In the genomic region with DNA sequence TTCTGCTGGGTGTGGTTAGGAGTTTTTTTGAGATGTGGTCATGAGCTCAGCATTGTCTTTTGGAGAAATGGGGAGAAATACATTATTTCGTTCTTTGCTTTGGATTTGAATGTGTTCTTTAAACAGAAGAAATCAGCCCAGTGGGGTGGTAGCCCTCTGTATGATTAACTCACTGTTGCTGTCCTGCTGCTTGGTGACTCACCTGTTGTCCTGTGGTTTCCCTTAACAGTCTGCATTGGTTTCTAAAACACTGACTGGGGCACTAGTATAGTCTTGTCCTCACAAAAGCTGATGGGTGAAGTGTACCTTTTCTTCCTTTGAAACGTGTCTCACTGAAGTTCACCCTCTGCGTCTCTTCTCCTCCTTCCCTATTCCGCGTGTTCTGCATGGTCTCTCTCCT, we compare ENCODE assay signal across 13 cellular contexts.
A peak's percentile ranks its signal among the peaks of the same experiment; 100 is the strongest.
DNase-seq lines count a peak whose midpoint lies in the region; ATAC-seq, FAIRE-seq and TF ChIP-seq lines count a peak whose summit lies in the region.
"Had no signal": no experiment of that assay in that cellular context is flagged by ENCODE, and none has a peak within 500 bp of the region (broad histone marks: within the 10 kb centered on the region; RNA-seq: fewer than 3 reads in every experiment).

No MANE protein-coding gene starts in this region.

- TF ChIP-seq EP300 in GM12878 (IDR thresholded peaks at IDR 0.05; ENCODE audit: borderline replicate concordance in 1 of 2, control insufficient read depth in 1 of 2, low read depth in 2 of 2, low read length in 2 of 2), result no peak

- H3K79me1 ChIP-seq in trophoblast cell (ENCODE audit: low read length), result no peaks in the 10 kb centered on the region

- BruUV-seq in GM12878 (replicated peaks; lab: Mats Ljungman, UMichigan), result no TSS peak

- H3K9me3 ChIP-seq in GM12878 (replicated peaks; ENCODE audit: control insufficient read depth, insufficient read depth, low read length) (no peaks in the 10 kb centered on the region), trophoblast cell (ENCODE audit: insufficient read depth, low read depth, low read length) (no peaks in the 10 kb centered on the region)
- H3K9me3 ChIP-seq: A549, upper lobe of left lung had no signal

- no peak overlapping the region for H2AK5ac ChIP-seq in trophoblast cell (ENCODE audit: low read length)

- H2BK120ac ChIP-seq in trophoblast cell (ENCODE audit: insufficient read depth, low read length, poor library complexity), result no peak overlapping the region

- H3K14ac ChIP-seq in trophoblast cell (ENCODE audit: low read length), result no peak overlapping the region

- H3K79me2 ChIP-seq in GM12878 (ENCODE audit: control insufficient read depth, insufficient read depth, low read length) (no peaks in the 10 kb centered on the region), trophoblast cell (ENCODE audit: control insufficient read depth, insufficient read depth, low read length, poor library complexity) (no peaks in the 10 kb centered on the region)

- in situ Hi-C loops in GM12878 (cut with MboI), result no loop called here

- H3K4me3 ChIP-seq in GM12878, result no peak overlapping the region
- no peak overlapping the region for H3K4me3 ChIP-seq in trophoblast cell (ENCODE audit: low read depth, low read length)
- H3K4me3 ChIP-seq: A549, upper lobe of left lung had no signal

- TF ChIP-seq RAD21 in GM12878 (IDR thresholded peaks at IDR 0.05; ENCODE audit: insufficient read depth, low read depth, low read length), result no peak

- no peak overlapping the region for H2AFZ ChIP-seq in GM12878 (ENCODE audit: control insufficient read depth, low read depth, low read length)
- H2AFZ ChIP-seq in trophoblast cell (ENCODE audit: insufficient read depth, low read length, poor library complexity), result no peak overlapping the region

- H3K27me3 ChIP-seq in GM12878 (replicated peaks in 1 of 2; ENCODE audit: control insufficient read depth in 2 of 2, insufficient read depth in 2 of 2, low read length in 1 of 2) (no peaks in the 10 kb centered on the region), trophoblast cell (ENCODE audit: insufficient read depth, low read length) (no peaks in the 10 kb centered on the region)
- H3K27me3 ChIP-seq: upper lobe of left lung had no signal

- H3K23ac ChIP-seq in trophoblast cell (ENCODE audit: low read length), result peak overlapping the region; percentile 66

- RAD21 ChIA-PET in GM12878 (lab: Charles Lee; ENCODE audit: unreplicated experiment), result interaction anchor here (2.5 kb wide), 1 partner anchor 64 kb away, joined by 6 read pairs; no protein-coding TSS in a partner anchor

- H2BK5ac ChIP-seq in trophoblast cell (ENCODE audit: low read depth, low read length, poor library complexity), result no peak overlapping the region

- no peak overlapping the region for H3K4me2 ChIP-seq in GM12878 (ENCODE audit: control insufficient read depth, insufficient read depth)
- no peak overlapping the region for H3K4me2 ChIP-seq in trophoblast cell (ENCODE audit: low read length)
- H3K4me2 ChIP-seq: A549 had no signal

- no peak for FAIRE-seq in GM12878 (lab: Jason Lieb, UNC)
- FAIRE-seq: A549, endometrium had no signal

- TF ChIP-seq POLR2A in GM12878 (IDR thresholded peaks at IDR 0.05; ENCODE audit: low read depth, low read length), result no peak

- peak; percentile 19 for DNase-seq in NK-92 treated with Interleukin-12 subunit alpha and Interleukin-12 subunit beta, amount 100 ng/mL, for 24 hours (lab: John Stamatoyannopoulos, UW)
- no peak for DNase-seq in NK-92 (lab: John Stamatoyannopoulos, UW; ENCODE audit: unreplicated experiment)
- no peak for DNase-seq in GM12878 (ENCODE audit: low read depth, low spot score)
- no peak for DNase-seq in trophoblast cell
- no peak for DNase-seq in GDM1 (lab: John Stamatoyannopoulos, UW)
- no peak for DNase-seq in NCI-H1436 treated with DMSO at 0.1 percent for 48 hours (lab: John Stamatoyannopoulos, UW)
- DNase-seq in GM19240 (ENCODE audit: insufficient read length, low spot score), result no peak
- DNase-seq: activated CD4-positive, alpha-beta memory T cell treated with anti-CD3 and anti-CD28 coated beads for 36 hours; right cardiac atrium; upper lobe of left lung had no signal

- H3K27ac ChIP-seq in GM12878 (ENCODE audit: control insufficient read depth, insufficient read depth) (no peak overlapping the region), trophoblast cell (ENCODE audit: low read depth, low read length) (no peak overlapping the region)
- H3K27ac ChIP-seq: A549 had no signal

- H3K36me3 ChIP-seq in GM12878 (ENCODE audit: control insufficient read depth in 2 of 2, insufficient read depth in 2 of 2, low read length in 1 of 2) (peaks cover 0 to 3% of the 10 kb centered on the region in 2 experiments; a peak in 3 of 4 replicates), trophoblast cell (ENCODE audit: control insufficient read depth in 1 of 2, insufficient read depth in 2 of 2, low read length in 2 of 2) (peaks cover 19 to 22% of the 10 kb centered on the region in 2 experiments)

- no peak overlapping the region for H4K12ac ChIP-seq in trophoblast cell (ENCODE audit: low read depth, low read length)

- CTCF ChIA-PET in GM12878 (lab: Yijun Ruan, JAX), result no interaction called here

- no peak overlapping the region for H4K91ac ChIP-seq in trophoblast cell (ENCODE audit: low read depth, low read length)

- no peaks in the 10 kb centered on the region for H4K20me1 ChIP-seq in GM12878 (ENCODE audit: control insufficient read depth, insufficient read depth)

- H2BK12ac ChIP-seq in trophoblast cell (ENCODE audit: low read length), result no peak overlapping the region

- no peak overlapping the region for H3K18ac ChIP-seq in trophoblast cell (ENCODE audit: low read length)

- intact Hi-C loops in GM12878 (cut with micrococcal nuclease; ENCODE audit: unreplicated experiment), result loop anchor here (10.0 kb wide), 1 partner anchor 409 kb away; no protein-coding TSS in a partner anchor

- H3K9ac ChIP-seq in GM12878 (ENCODE audit: control insufficient read depth, insufficient read depth, low read length), result no peak overlapping the region
- H3K9ac ChIP-seq in trophoblast cell (ENCODE audit: low read length), result no peak overlapping the region

- H3K4me1 ChIP-seq in GM12878 (ENCODE audit: control insufficient read depth, insufficient read depth, low read length) (no peaks in the 10 kb centered on the region), trophoblast cell (ENCODE audit: control insufficient read depth in 1 of 2, insufficient read depth in 2 of 2, low read length in 2 of 2) (peaks cover 0 to 2% of the 10 kb centered on the region in 2 experiments)

- H3K4ac ChIP-seq in trophoblast cell (ENCODE audit: low read depth, low read length), result no peak overlapping the region

- POLR2A ChIA-PET in GM12878 (lab: Charles Lee), result interaction anchor here (0.9 kb wide), 1 partner anchor 19 kb away, joined by 5 read pairs; no protein-coding TSS in a partner anchor

- peak; percentile 88 for ATAC-seq in HG03159 (IDR thresholded peaks at IDR 0.05; ENCODE audit: unreplicated experiment)
- peak; percentile 68 for ATAC-seq in GM12878
- ATAC-seq: right cardiac atrium had no signal

- no peak for TF ChIP-seq CTCF in GM12878 (IDR thresholded peaks at IDR 0.05 in 2 of 3, conservative IDR thresholded peaks at IDR 0.05 in 1 of 3; ENCODE audit: control insufficient read depth in 2 of 3, extremely low read depth in 1 of 3, insufficient read depth in 1 of 3, low read depth in 3 of 3, low read length in 3 of 3)

- SMC1A ChIA-PET in GM12878 (lab: Charles Lee; ENCODE audit: uncharacterized antibody, unreplicated experiment), result interaction anchor here (1.4 to 1.8 kb wide), 3 partner anchors 13 to 49 kb away, joined by 3 to 5 read pairs (median 4); no protein-coding TSS in a partner anchor

- 73% methylated on average over 5 of the region's 5 CpGs for WGBS in GM12878 (ENCODE audit: insufficient coverage, insufficient replicate concordance, low lambda C conversion rate, missing lambda C conversion rate)
- WGBS in trophoblast cell (ENCODE audit: extremely low coverage, insufficient coverage, insufficient read length), result no CpG with 5 or more reads among the region's 5 CpGs

- no peak overlapping the region for H4K8ac ChIP-seq in trophoblast cell (ENCODE audit: low read depth, low read length)

TF ChIP-seq in GM12878, 131 proteins besides CTCF, POLR2A, EP300 and RAD21 (continues in another document):
- TF ChIP-seq, protein P1, sequence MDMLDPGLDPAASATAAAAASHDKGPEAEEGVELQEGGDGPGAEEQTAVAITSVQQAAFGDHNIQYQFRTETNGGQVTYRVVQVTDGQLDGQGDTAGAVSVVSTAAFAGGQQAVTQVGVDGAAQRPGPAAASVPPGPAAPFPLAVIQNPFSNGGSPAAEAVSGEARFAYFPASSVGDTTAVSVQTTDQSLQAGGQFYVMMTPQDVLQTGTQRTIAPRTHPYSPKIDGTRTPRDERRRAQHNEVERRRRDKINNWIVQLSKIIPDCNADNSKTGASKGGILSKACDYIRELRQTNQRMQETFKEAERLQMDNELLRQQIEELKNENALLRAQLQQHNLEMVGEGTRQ (IDR thresholded peaks at IDR 0.05; ENCODE audit: borderline replicate concordance, low read depth, low read length), result no peak
- TF ChIP-seq TAF1 (IDR thresholded peaks at IDR 0.05; ENCODE audit: borderline replicate concordance, low read depth, low read length) (no peak), SMAD1 (IDR thresholded peaks at IDR 0.05; ENCODE audit: low read depth, partially characterized antibody) (no peak), FOXM1 (IDR thresholded peaks at IDR 0.05; ENCODE audit: low read depth, low read length) (no peak), DPF2 (IDR thresholded peaks at IDR 0.05) (no peak)
- TF ChIP-seq, protein P2, sequence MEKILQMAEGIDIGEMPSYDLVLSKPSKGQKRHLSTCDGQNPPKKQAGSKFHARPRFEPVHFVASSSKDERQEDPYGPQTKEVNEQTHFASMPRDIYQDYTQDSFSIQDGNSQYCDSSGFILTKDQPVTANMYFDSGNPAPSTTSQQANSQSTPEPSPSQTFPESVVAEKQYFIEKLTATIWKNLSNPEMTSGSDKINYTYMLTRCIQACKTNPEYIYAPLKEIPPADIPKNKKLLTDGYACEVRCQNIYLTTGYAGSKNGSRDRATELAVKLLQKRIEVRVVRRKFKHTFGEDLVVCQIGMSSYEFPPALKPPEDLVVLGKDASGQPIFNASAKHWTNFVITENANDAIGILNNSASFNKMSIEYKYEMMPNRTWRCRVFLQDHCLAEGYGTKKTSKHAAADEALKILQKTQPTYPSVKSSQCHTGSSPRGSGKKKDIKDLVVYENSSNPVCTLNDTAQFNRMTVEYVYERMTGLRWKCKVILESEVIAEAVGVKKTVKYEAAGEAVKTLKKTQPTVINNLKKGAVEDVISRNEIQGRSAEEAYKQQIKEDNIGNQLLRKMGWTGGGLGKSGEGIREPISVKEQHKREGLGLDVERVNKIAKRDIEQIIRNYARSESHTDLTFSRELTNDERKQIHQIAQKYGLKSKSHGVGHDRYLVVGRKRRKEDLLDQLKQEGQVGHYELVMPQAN (conservative IDR thresholded peaks at IDR 0.05), result no peak
